ENCODE assay signal across 7 cellular contexts in genomic region chr3:34106879-34107278, GRCh38.
DNase-seq lines count a peak whose midpoint lies in the region; ATAC-seq, FAIRE-seq and TF ChIP-seq lines count a peak whose summit lies in the region.

No MANE protein-coding gene starts in this region.

- ATAC-seq in GM21526 (IDR thresholded peaks at IDR 0.05; ENCODE audit: low FRiP score, unreplicated experiment) = peak; percentile 46

- H3K4me3 ChIP-seq in GM12865 (ENCODE audit: low read depth, low read length) = no peak overlapping the region

- no peaks in the 10 kb centered on the region for H3K27me3 Mint-ChIP-seq in activated naive CD8-positive, alpha-beta T cell treated with anti-CD3 and anti-CD28 coated beads for 36 hours
- H3K27me3 Mint-ChIP-seq in mesothelial cell of epicardium (ENCODE audit: low read depth) = peaks cover 17% of the 10 kb centered on the region

- H3K36me3 Mint-ChIP-seq in activated naive CD8-positive, alpha-beta T cell treated with anti-CD3 and anti-CD28 coated beads for 36 hours = no peaks in the 10 kb centered on the region
- no peaks in the 10 kb centered on the region for H3K36me3 Mint-ChIP-seq in mesothelial cell of epicardium

- H3K4me1 Mint-ChIP-seq in activated naive CD8-positive, alpha-beta T cell treated with anti-CD3 and anti-CD28 coated beads for 36 hours = no peaks in the 10 kb centered on the region
- no peaks in the 10 kb centered on the region for H3K4me1 Mint-ChIP-seq in mesothelial cell of epicardium

- no peak overlapping the region for H3K4me3 Mint-ChIP-seq in activated naive CD8-positive, alpha-beta T cell treated with anti-CD3 and anti-CD28 coated beads for 36 hours
- H3K4me3 Mint-ChIP-seq in mesothelial cell of epicardium = no peak overlapping the region

- TF ChIP-seq CTCF in GM12865 (IDR thresholded peaks at IDR 0.05; ENCODE audit: insufficient read depth, low read depth, low read length, missing control alignments) (peak; percentile 70), mesothelial cell of epicardium (IDR thresholded peaks at IDR 0.05; ENCODE audit: unreplicated experiment) (peak; percentile 57)

- H3K27ac Mint-ChIP-seq in activated naive CD8-positive, alpha-beta T cell treated with anti-CD3 and anti-CD28 coated beads for 36 hours = no peak overlapping the region
- H3K27ac Mint-ChIP-seq in mesothelial cell of epicardium = no peak overlapping the region

- DNase-seq in GM12865 (ENCODE audit: low read depth) (peak; percentile 70), Kasumi-1 (lab: John Stamatoyannopoulos, UW) (peak; percentile 29 to 42), mesothelial cell of epicardium (ENCODE audit: low spot score in 2 of 2, unreplicated experiment in 2 of 2) (peak in 1 of 2 experiments; percentile 42), frontal cortex (ENCODE audit: low spot score in 2 of 2) (no peak), dedifferentiated amniotic fluid mesenchymal stem cell (ENCODE audit: extremely low spot score) (no peak)
- DNase-seq in activated naive CD8-positive, alpha-beta T cell treated with anti-CD3 and anti-CD28 coated beads for 36 hours = peak; percentile 6

- no peaks in the 10 kb centered on the region for H3K9me3 Mint-ChIP-seq in activated naive CD8-positive, alpha-beta T cell treated with anti-CD3 and anti-CD28 coated beads for 36 hours
- H3K9me3 Mint-ChIP-seq in mesothelial cell of epicardium = peaks cover under 1% of the 10 kb centered on the region

- no peak for FAIRE-seq in frontal cortex (lab: Jason Lieb, UNC)

Comparison
In these comparisons a context has a peak if more than half of its experiments do, and no peak if none do; other contexts are left out.
1. DNase-seq: peak in GM12865 (single experiment), Kasumi-1 (2 of 2) and activated naive CD8-positive, alpha-beta T cell treated with anti-CD3 and anti-CD28 coated beads for 36 hours (single experiment); none in frontal cortex (0 of 2) and dedifferentiated amniotic fluid mesenchymal stem cell (single experiment).